3 cellular contexts compared by ENCODE assay signal in the genomic region with DNA sequence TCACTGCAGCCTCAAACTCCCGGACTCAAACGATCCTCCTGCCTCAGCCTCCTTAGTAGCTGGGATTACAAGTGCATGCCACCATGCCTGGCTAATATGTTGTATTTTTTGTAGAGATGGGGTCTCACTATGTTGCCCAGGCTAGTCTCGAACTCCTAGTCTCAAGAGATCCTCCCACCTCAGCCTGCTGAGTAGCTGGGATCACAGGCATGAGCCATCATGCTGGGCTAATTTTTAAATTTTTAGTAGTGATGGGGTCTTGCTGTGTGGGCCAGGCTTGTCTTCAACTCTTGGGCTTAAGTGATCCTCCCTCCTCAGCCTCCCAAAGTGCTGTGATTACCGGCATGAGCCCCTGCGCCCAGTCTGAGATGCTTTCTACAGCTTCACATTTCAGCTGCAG.
TF ChIP-seq lines count a peak whose summit lies in the region.

No MANE protein-coding gene starts in this region.

TF ChIP-seq in HepG2, 621 proteins besides CTCF, POLR2A, EP300 and RAD21:
- peak; percentile 57; the same call in 1 of the 2 replicates for TF ChIP-seq ZNF121 (CRISPR knock-in tag; IDR thresholded peaks at IDR 0.05)
- TF ChIP-seq, protein P1, sequence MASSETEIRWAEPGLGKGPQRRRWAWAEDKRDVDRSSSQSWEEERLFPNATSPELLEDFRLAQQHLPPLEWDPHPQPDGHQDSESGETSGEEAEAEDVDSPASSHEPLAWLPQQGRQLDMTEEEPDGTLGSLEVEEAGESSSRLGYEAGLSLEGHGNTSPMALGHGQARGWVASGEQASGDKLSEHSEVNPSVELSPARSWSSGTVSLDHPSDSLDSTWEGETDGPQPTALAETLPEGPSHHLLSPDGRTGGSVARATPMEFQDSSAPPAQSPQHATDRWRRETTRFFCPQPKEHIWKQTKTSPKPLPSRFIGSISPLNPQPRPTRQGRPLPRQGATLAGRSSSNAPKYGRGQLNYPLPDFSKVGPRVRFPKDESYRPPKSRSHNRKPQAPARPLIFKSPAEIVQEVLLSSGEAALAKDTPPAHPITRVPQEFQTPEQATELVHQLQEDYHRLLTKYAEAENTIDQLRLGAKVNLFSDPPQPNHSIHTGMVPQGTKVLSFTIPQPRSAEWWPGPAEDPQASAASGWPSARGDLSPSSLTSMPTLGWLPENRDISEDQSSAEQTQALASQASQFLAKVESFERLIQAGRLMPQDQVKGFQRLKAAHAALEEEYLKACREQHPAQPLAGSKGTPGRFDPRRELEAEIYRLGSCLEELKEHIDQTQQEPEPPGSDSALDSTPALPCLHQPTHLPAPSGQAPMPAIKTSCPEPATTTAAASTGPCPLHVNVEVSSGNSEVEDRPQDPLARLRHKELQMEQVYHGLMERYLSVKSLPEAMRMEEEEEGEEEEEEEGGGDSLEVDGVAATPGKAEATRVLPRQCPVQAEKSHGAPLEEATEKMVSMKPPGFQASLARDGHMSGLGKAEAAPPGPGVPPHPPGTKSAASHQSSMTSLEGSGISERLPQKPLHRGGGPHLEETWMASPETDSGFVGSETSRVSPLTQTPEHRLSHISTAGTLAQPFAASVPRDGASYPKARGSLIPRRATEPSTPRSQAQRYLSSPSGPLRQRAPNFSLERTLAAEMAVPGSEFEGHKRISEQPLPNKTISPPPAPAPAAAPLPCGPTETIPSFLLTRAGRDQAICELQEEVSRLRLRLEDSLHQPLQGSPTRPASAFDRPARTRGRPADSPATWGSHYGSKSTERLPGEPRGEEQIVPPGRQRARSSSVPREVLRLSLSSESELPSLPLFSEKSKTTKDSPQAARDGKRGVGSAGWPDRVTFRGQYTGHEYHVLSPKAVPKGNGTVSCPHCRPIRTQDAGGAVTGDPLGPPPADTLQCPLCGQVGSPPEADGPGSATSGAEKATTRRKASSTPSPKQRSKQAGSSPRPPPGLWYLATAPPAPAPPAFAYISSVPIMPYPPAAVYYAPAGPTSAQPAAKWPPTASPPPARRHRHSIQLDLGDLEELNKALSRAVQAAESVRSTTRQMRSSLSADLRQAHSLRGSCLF (CRISPR knock-in tag; IDR thresholded peaks at IDR 0.05; ENCODE audit: borderline replicate concordance), result no peak

TF ChIP-seq in HEK293, 187 proteins besides CTCF, POLR2A, EP300 and RAD21:
- TF ChIP-seq, protein P2, sequence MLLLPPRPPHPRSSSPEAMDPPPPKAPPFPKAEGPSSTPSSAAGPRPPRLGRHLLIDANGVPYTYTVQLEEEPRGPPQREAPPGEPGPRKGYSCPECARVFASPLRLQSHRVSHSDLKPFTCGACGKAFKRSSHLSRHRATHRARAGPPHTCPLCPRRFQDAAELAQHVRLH (tag by site-specific recombination; IDR thresholded peaks at IDR 0.05), result no peak
- TF ChIP-seq ZNF121 (tag by site-specific recombination; IDR thresholded peaks at IDR 0.05) (peak; percentile 90), ZNF510 (tag by site-specific recombination; IDR thresholded peaks at IDR 0.05; ENCODE audit: insufficient replicate concordance) (no peak), ZNF16 (tag by site-specific recombination; IDR thresholded peaks at IDR 0.05; ENCODE audit: low read depth) (no peak)

TF ChIP-seq in K562, 482 proteins besides CTCF, POLR2A, EP300 and RAD21:
- no peak for TF ChIP-seq SMAD1 (IDR thresholded peaks at IDR 0.05; ENCODE audit: low read depth, low read length, partially characterized antibody)
- TF ChIP-seq, protein P3, sequence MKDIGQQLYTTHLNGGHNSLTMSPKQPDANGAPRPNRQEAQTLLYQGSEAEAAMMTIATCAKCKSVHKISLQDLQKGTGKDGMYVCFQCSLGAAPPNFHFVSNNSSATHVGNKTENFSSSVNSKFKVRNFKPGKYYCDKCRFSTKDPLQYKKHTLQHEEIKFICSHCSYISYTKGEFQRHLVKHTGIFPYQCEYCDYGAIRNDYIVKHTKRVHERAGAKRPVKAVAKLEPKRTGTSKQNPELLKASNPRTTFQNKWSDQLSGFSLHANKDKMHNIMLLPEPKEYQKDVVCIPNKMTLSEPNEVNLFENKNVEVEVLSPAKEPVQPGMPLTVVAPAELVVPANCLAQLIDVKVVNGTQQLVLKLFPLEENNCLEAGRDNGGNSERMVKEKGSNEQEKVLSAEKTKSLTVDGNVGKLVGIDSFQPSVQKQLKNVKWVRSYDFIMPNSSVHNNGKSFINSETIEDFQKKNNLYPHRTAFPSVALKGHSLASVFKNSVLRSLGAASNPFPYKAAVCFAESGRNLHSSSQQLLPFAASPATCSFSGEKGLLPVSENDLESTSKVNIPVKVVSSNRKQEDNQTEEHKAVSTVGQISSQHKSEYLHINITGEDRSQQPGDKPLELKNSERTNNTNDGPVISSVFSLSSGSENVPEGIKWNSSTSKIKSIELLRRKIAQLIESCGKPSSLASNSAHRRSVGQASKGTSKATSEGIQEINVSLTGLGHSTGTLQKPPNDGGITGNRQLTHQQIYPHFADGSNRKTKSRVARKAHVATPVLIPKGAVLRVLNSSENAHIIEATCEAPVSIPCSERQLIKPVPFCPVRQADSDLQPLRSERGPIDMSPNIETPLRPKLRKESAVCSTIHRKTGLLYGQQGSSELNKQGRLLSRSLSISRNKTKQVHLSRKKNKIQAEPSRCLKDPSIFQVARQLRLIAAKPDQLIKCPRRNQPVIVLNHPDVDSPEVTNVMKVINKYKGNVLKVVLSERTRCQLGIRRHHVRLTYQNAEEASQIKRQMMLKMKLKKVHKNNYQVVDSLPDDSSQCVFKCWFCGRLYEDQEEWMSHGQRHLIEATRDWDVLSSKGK (CRISPR knock-in tag; IDR thresholded peaks at IDR 0.05), result no peak
- no peak for TF ChIP-seq TSC22D4 (tag; IDR thresholded peaks at IDR 0.05)
- no peak for TF ChIP-seq ZNF785 (CRISPR knock-in tag; IDR thresholded peaks at IDR 0.05)
- TF ChIP-seq, protein P4, sequence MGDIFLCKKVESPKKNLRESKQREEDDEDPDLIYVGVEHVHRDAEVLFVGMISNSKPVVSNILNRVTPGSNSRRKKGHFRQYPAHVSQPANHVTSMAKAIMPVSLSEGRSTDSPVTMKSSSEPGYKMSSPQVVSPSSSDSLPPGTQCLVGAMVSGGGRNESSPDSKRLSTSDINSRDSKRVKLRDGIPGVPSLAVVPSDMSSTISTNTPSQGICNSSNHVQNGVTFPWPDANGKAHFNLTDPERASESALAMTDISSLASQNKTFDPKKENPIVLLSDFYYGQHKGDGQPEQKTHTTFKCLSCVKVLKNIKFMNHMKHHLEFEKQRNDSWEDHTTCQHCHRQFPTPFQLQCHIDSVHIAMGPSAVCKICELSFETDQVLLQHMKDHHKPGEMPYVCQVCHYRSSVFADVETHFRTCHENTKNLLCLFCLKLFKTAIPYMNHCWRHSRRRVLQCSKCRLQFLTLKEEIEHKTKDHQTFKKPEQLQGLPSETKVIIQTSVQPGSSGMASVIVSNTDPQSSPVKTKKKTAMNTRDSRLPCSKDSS (IDR thresholded peaks at IDR 0.05; ENCODE audit: low read depth, partially characterized antibody), result no peak
- TF ChIP-seq ARID2 (IDR thresholded peaks at IDR 0.05), result no peak
- TF ChIP-seq PRPF4 (IDR thresholded peaks at IDR 0.05; ENCODE audit: insufficient read depth, low read depth, low read length, poor library complexity, severe bottlenecking), result no peak
- TF ChIP-seq FUS (optimal IDR thresholded peaks at IDR 0.05; ENCODE audit: low read depth, low read length), result no peak
- no peak for TF ChIP-seq SMAD4 (CRISPR knock-in tag; conservative IDR thresholded peaks at IDR 0.05)
- TF ChIP-seq, protein P5, sequence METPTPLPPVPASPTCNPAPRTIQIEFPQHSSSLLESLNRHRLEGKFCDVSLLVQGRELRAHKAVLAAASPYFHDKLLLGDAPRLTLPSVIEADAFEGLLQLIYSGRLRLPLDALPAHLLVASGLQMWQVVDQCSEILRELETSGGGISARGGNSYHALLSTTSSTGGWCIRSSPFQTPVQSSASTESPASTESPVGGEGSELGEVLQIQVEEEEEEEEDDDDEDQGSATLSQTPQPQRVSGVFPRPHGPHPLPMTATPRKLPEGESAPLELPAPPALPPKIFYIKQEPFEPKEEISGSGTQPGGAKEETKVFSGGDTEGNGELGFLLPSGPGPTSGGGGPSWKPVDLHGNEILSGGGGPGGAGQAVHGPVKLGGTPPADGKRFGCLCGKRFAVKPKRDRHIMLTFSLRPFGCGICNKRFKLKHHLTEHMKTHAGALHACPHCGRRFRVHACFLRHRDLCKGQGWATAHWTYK (CRISPR knock-in tag; IDR thresholded peaks at IDR 0.05), result no peak
- TF ChIP-seq ZNF121 (CRISPR knock-in tag; conservative IDR thresholded peaks at IDR 0.05), result peak; percentile 96
- no peak for TF ChIP-seq DDX20 (tag; IDR thresholded peaks at IDR 0.05; ENCODE audit: low read depth)
- TF ChIP-seq ZNF57 (CRISPR knock-in tag; IDR thresholded peaks at IDR 0.05), result no peak
- TF ChIP-seq, protein P6, sequence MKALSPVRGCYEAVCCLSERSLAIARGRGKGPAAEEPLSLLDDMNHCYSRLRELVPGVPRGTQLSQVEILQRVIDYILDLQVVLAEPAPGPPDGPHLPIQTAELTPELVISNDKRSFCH (CRISPR knock-in tag; IDR thresholded peaks at IDR 0.05), result no peak
- TF ChIP-seq, protein P6 (tag; IDR thresholded peaks at IDR 0.05), result no peak
- peak; percentile 32 for TF ChIP-seq RBM25 (IDR thresholded peaks at IDR 0.05; ENCODE audit: low read depth, low read length, severe bottlenecking)
- TF ChIP-seq HNRNPLL (IDR thresholded peaks at IDR 0.05; ENCODE audit: low read depth, low read length, poor library complexity, severe bottlenecking), result no peak
- no peak for TF ChIP-seq FOXM1 (IDR thresholded peaks at IDR 0.05; ENCODE audit: low read depth)
- no peak for TF ChIP-seq FOXM1 (CRISPR knock-in tag; IDR thresholded peaks at IDR 0.05; ENCODE audit: low read depth)
- no peak for TF ChIP-seq PURB (CRISPR knock-in tag; IDR thresholded peaks at IDR 0.05; ENCODE audit: low read depth)
